ENCODE assay signal across 8 cellular contexts in genomic region chr11:45922425-45923082, GRCh38. TPM values are rescaled to one million over a fixed set of nuclear protein-coding genes. Genes with fewer than 3 reads are reported as not detected.
DNase-seq lines count a peak whose midpoint lies in the region; ATAC-seq lines count a peak whose summit lies in the region.

LARGE2 (plus strand) TSS chr11:45922656; CDS start chr11:45922883, 227 bp downstream.

- H3K9me3 ChIP-seq in SK-N-MC (ENCODE audit: low read depth, low read length), result no peaks in the 10 kb centered on the region

- no peaks in the 10 kb centered on the region for H3K36me3 ChIP-seq in SK-N-MC (ENCODE audit: insufficient read depth, low read length)

- peak; percentile 53 for ATAC-seq in esophagus mucosa
- ATAC-seq in HG03025 (IDR thresholded peaks at IDR 0.05; ENCODE audit: low FRiP score, unreplicated experiment), result no peak
- ATAC-seq in HG03139 (IDR thresholded peaks at IDR 0.05; ENCODE audit: unreplicated experiment), result no peak

- no peak within 1 kb of the TSS for H3K27ac ChIP-seq in SK-N-MC

- peak within 1 kb of the TSS; percentile 82 for H3K4me3 ChIP-seq in SK-N-MC

- intact Hi-C loops in posterior vena cava (cut with DNase I), result no loop called here

- peak within 1 kb of the TSS; percentile 64 for H3K9ac ChIP-seq in SK-N-MC (ENCODE audit: insufficient read length)

- DNase-seq in activated T-cell treated with anti-CD3 and anti-CD28 coated beads, Interleukin-2, amount 50 U/mL, for 1 hour, result peak; percentile 55
- no peak for DNase-seq in activated T-cell treated with anti-CD3 and anti-CD28 coated beads for 4 hours
- DNase-seq in SK-N-MC (ENCODE audit: low read depth, low spot score), result no peak
- peak; percentile 64 for DNase-seq in posterior vena cava (ENCODE audit: low spot score)
- no peak for DNase-seq in HUDEP-2 (lab: John Stamatoyannopoulos, UW; ENCODE audit: unreplicated experiment in 76 of 76)

RNA-seq across cellular contexts. Expression of gene LARGE2, which starts in this region (rescaled TPM):
- 30.4 TPM for total RNA-seq in esophagus mucosa
- total RNA-seq in posterior vena cava, result not detected

Comparison
In these comparisons a context has a peak if more than half of its experiments do, and no peak if none do; other contexts are left out.
1. RNA of gene LARGE2 (total RNA-seq): 30.4 TPM in esophagus mucosa (single experiment); not detected in posterior vena cava; every median in the first group is over 10 times any median in the second.
2. Peak in DNase-seq in posterior vena cava; RNA of the gene not detected or under 1 TPM.